ENCODE assay signal across 12 cellular contexts in genomic region chr1:54331843-54332688, GRCh38.
DNase-seq lines count a peak whose midpoint lies in the region; ATAC-seq and TF ChIP-seq lines count a peak whose summit lies in the region.
"Had no signal": no experiment of that assay in that cellular context is flagged by ENCODE, and none has a peak within 500 bp of the region (broad histone marks: within the 10 kb centered on the region; RNA-seq: fewer than 3 reads in every experiment).

No MANE protein-coding gene starts in this region.

- intact Hi-C loops in head of caudate nucleus (cut with DNase I): no loop called here
- intact Hi-C loops in gastrocnemius medialis (cut with DNase I; ENCODE audit: low total_unique reads): no loop called here
- intact Hi-C loops in PC-9 (cut with micrococcal nuclease; ENCODE audit: unreplicated experiment): no loop called here

- H3K27me3 Mint-ChIP-seq in GM23338 (ENCODE audit: insufficient read depth, low read depth, poor library complexity): peaks cover 15% of the 10 kb centered on the region
- H3K27me3 Mint-ChIP-seq: stimulated activated memory B cell treated with anti-CD40 and anti-IgM and Interleukin-4, amounts not matched to agents 10 μg/mL and 1 μg/mL and 100 μg/mL, for 72 hours had no signal

- in situ Hi-C loops in gastrocnemius medialis (cut with MboI; ENCODE audit: low sequenced_read_pairs in 4 of 4): no loop called here

- BruUV-seq in PC-9 (replicated peaks; lab: Mats Ljungman, UMichigan): no TSS peak

- H3K27me3 ChIP-seq in GM23338 (ENCODE audit: insufficient read depth) (no peaks in the 10 kb centered on the region), gastrocnemius medialis (no peaks in the 10 kb centered on the region), PC-9 (ENCODE audit: insufficient read depth, low read depth) (no peaks in the 10 kb centered on the region)

- no peak for TF ChIP-seq POLR2A in gastrocnemius medialis (IDR thresholded peaks at IDR 0.05)

- no peak overlapping the region for H3K27ac Mint-ChIP-seq in GM23338
- H3K27ac Mint-ChIP-seq: stimulated activated memory B cell treated with anti-CD40 and anti-IgM and Interleukin-4, amounts not matched to agents 10 μg/mL and 1 μg/mL and 100 μg/mL, for 72 hours had no signal

- peak overlapping the region; percentile 17; the same call in 1 of the 3 replicates for H3K4me3 Mint-ChIP-seq in GM23338
- H3K4me3 Mint-ChIP-seq: stimulated activated memory B cell treated with anti-CD40 and anti-IgM and Interleukin-4, amounts not matched to agents 10 μg/mL and 1 μg/mL and 100 μg/mL, for 72 hours had no signal

- H3K36me3 ChIP-seq in GM23338 (ENCODE audit: insufficient read depth) (no peaks in the 10 kb centered on the region), gastrocnemius medialis (no peaks in the 10 kb centered on the region), PC-9 (ENCODE audit: low read depth) (no peaks in the 10 kb centered on the region)

- H3K4me3 ChIP-seq in GM23338 (no peak overlapping the region), gastrocnemius medialis (no peak overlapping the region), PC-9 (no peak overlapping the region)

- H3K79me2 ChIP-seq in GM23338 (replicated peaks; ENCODE audit: insufficient read depth) (peaks cover 99% of the 10 kb centered on the region), PC-9 (ENCODE audit: low read depth) (no peaks in the 10 kb centered on the region)

- H3F3A ChIP-seq in GM23338 (replicated peaks; ENCODE audit: low read depth): peaks cover 13% of the 10 kb centered on the region; the same call in 1 of the 2 replicates
- H3F3A ChIP-seq in PC-9 (ENCODE audit: insufficient read depth, low read depth): no peaks in the 10 kb centered on the region

- TF ChIP-seq CTCF in GM23338 (conservative IDR thresholded peaks at IDR 0.05; ENCODE audit: low read depth in 2 of 2): no peak
- TF ChIP-seq CTCF in gastrocnemius medialis (IDR thresholded peaks at IDR 0.05 in 4 of 5, conservative IDR thresholded peaks at IDR 0.05 in 1 of 5): no peak
- no peak for TF ChIP-seq CTCF in PC-9 (conservative IDR thresholded peaks at IDR 0.05)

- peaks cover 95% of the 10 kb centered on the region for H3K4me1 Mint-ChIP-seq in GM23338

- CTCF ChIA-PET in PC-9 (lab: Charles Lee): interaction anchor here (0.6 kb wide), 1 partner anchor 492 kb away, joined by 5 read pairs; no protein-coding TSS in a partner anchor

- peak; percentile 5 for ATAC-seq in GM23338
- no peak for ATAC-seq in gastrocnemius medialis
- no peak for ATAC-seq in GM19397 (IDR thresholded peaks at IDR 0.05; ENCODE audit: unreplicated experiment)
- ATAC-seq in HG02885 (IDR thresholded peaks at IDR 0.05; ENCODE audit: poor library complexity, unreplicated experiment): no peak
- ATAC-seq in HG02610 (IDR thresholded peaks at IDR 0.05; ENCODE audit: unreplicated experiment): no peak
- ATAC-seq: stimulated activated memory B cell treated with anti-CD40 and anti-IgM and Interleukin-4, amounts not matched to agents 10 μg/mL and 1 μg/mL and 100 μg/mL, for 72 hours had no signal

- DNase-seq in GM23338 (ENCODE audit: low spot score) (no peak), NCI-H82 treated with DMSO at 0.1 percent for 48 hours (lab: John Stamatoyannopoulos, UW; ENCODE audit: unreplicated experiment) (peak; percentile 56), head of caudate nucleus (peak in 29 of 42 donors; percentile 23 to 88 (median 57)), gastrocnemius medialis (no peak), PC-9 (no peak)
- DNase-seq: activated CD4-positive, alpha-beta T cell treated with anti-CD3 and anti-CD28 coated beads for 1 hour; activated gamma-delta T cell treated with Interleukin-2 at 50 U/mL for 16 hours; NCI-H2227 treated with DMSO at 0.1 percent for 48 hours had no signal

- H2AFZ ChIP-seq in GM23338: no peak overlapping the region
- no peak overlapping the region for H2AFZ ChIP-seq in PC-9

- H3K4me1 ChIP-seq in GM23338 (ENCODE audit: insufficient read depth): peaks cover 98% of the 10 kb centered on the region
- peaks cover 98 to 99% of the 10 kb centered on the region in 2 donors for H3K4me1 ChIP-seq in gastrocnemius medialis
- no peaks in the 10 kb centered on the region for H3K4me1 ChIP-seq in PC-9 (replicated peaks; ENCODE audit: insufficient read depth)

- H4K20me1 ChIP-seq in GM23338 (replicated peaks; ENCODE audit: insufficient read depth) (peaks cover 29% of the 10 kb centered on the region; the same call in 1 of the 2 replicates), PC-9 (ENCODE audit: insufficient read depth) (no peaks in the 10 kb centered on the region)

- H3K9me3 Mint-ChIP-seq in GM23338: no peaks in the 10 kb centered on the region
- H3K9me3 Mint-ChIP-seq: stimulated activated memory B cell treated with anti-CD40 and anti-IgM and Interleukin-4, amounts not matched to agents 10 μg/mL and 1 μg/mL and 100 μg/mL, for 72 hours had no signal

- H3K9me3 ChIP-seq in gastrocnemius medialis (no peaks in the 10 kb centered on the region), PC-9 (ENCODE audit: insufficient read depth, low read depth) (no peaks in the 10 kb centered on the region)

- no peaks in the 10 kb centered on the region for H3K9me2 ChIP-seq in GM23338 (ENCODE audit: insufficient read depth)
- H3K9me2 ChIP-seq in PC-9 (ENCODE audit: insufficient read depth): no peaks in the 10 kb centered on the region

- no peaks in the 10 kb centered on the region for H3K36me3 Mint-ChIP-seq in GM23338 (ENCODE audit: low read depth)
- H3K36me3 Mint-ChIP-seq: stimulated activated memory B cell treated with anti-CD40 and anti-IgM and Interleukin-4, amounts not matched to agents 10 μg/mL and 1 μg/mL and 100 μg/mL, for 72 hours had no signal

- H3K27ac ChIP-seq in GM23338 (ENCODE audit: low read depth) (peak overlapping the region; percentile 90), gastrocnemius medialis (peak overlapping the region; percentile 96 to 97 (median 96)), PC-9 (no peak overlapping the region)

- POLR2A ChIA-PET in PC-9 (lab: Charles Lee; ENCODE audit: unreplicated experiment): no interaction called here

- peak overlapping the region; percentile 68 for H3K4me2 ChIP-seq in GM23338
- no peak overlapping the region for H3K4me2 ChIP-seq in PC-9

TF ChIP-seq in GM23338, 12 proteins besides CTCF, POLR2A, EP300 and RAD21:
- TF ChIP-seq JUNB (IDR thresholded peaks at IDR 0.05; ENCODE audit: unreplicated experiment) (no peak), EZH2phosphoT487 (IDR thresholded peaks at IDR 0.05; ENCODE audit: unreplicated experiment) (no peak), NANOG (IDR thresholded peaks at IDR 0.05; ENCODE audit: borderline replicate concordance) (no peak), ZNF462 (CRISPR knock-in tag; IDR thresholded peaks at IDR 0.05) (no peak)

Comparison
In these comparisons a context has a peak if more than half of its experiments do, and no peak if none do; other contexts are left out.
1. DNase-seq: peak in NCI-H82 treated with DMSO at 0.1 percent for 48 hours (single experiment) and head of caudate nucleus (29 of 42); none in GM23338 (single experiment), gastrocnemius medialis (0 of 2) and PC-9 (0 of 2).